In the genomic region with DNA sequence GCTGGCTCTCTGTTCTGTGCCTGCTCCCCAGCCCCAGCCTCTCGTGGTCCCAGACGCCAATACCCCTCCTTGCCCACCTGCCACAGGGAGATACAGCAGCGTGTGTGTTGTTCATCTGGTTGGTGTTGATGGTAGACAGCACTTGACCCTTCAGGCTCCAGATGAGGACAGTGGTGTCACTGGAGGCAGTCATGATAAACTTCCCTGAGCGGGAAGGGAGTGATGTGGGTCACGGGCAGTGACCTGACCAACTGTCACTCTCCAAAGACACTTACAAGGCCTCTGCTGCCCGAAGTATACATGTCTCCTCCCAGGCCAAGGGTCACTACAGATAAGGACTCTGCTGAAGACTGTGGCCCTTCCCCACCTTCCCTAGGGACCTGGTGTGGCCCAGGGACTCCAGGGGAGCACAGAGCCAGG, we compare ENCODE assay signal across 30 cellular contexts. TPM values are rescaled to one million over a fixed set of nuclear protein-coding genes. Genes with fewer than 3 reads are reported as not detected.
"Had no signal": no experiment of that assay in that cellular context is flagged by ENCODE, and none has a peak within 500 bp of the region (broad histone marks: within the 10 kb centered on the region; RNA-seq: fewer than 3 reads in every experiment).

No MANE protein-coding gene starts in this region.

- H3K27ac Mint-ChIP-seq: activated CD4-positive, alpha-beta memory T cell treated with anti-CD3 and anti-CD28 coated beads, Interleukin-2, amount 10 ng/mL, durations not matched to agents 7 days and 5 days; activated CD4-positive, alpha-beta T cell treated with anti-CD3 and anti-CD28 coated beads, Interleukin-2, amount 10 ng/mL, durations not matched to agents 24 days and 14 days; activated naive CD8-positive, alpha-beta T cell treated with anti-CD3 and anti-CD28 coated beads for 36 hours; activated T-helper 2 cell treated with anti-CD3 and anti-CD28 coated beads, Interferon-gamma antibody, Interleukin-2, Interleukin-4, amounts not matched to agents 10 μg/mL and 5 μg/mL and 100 μg/mL, durations not matched to agents 14 hours and 24 hours and 36 hours; memory B cell had no signal

- DNase-seq: activated CD4-positive, alpha-beta memory T cell treated with anti-CD3 and anti-CD28 coated beads, Interleukin-2, amount 10 ng/mL, durations not matched to agents 7 days and 5 days; activated CD4-positive, alpha-beta T cell treated with anti-CD3 and anti-CD28 coated beads, Interleukin-2, amount 10 ng/mL, durations not matched to agents 24 days and 14 days; activated CD4-positive, CD25-positive, alpha-beta regulatory T cell treated with anti-CD3 and anti-CD28 coated beads, Interleukin-2, amount 50 U/mL, for 72 hours; activated CD8-positive, alpha-beta memory T cell treated with anti-CD3 and anti-CD28 coated beads, Interleukin-2, amount 50 U/mL, for 48 hours; activated naive CD4-positive, alpha-beta T cell; activated naive CD8-positive, alpha-beta T cell treated with anti-CD3 and anti-CD28 coated beads for 36 hours; activated T-cell treated with anti-CD3 and anti-CD28 coated beads, Interleukin-2, amount 50 U/mL, for 48 hours; adrenal gland; body of pancreas; dorsolateral prefrontal cortex; effector memory CD4-positive, alpha-beta T cell; gastrocnemius medialis; midbrain; stimulated activated CD4-positive, alpha-beta T cell treated with anti-CD3 and anti-CD28 coated beads, Interleukin-1b, Interleukin-23, amount 100 ng/mL, for 48 hours; stimulated activated CD4-positive, alpha-beta T cell treated with anti-CD3 and anti-CD28 coated beads, Interleukin-4, amount 100 ng/mL, for 4 hours; stimulated activated CD8-positive, alpha-beta memory T cell treated with anti-CD3 and anti-CD28 coated beads, Interleukin-4, amount 100 ng/mL, for 48 hours; stimulated activated naive B cell treated with anti-CD40 and anti-IgM and Interleukin-4, amounts not matched to agents 10 μg/mL and 1 μg/mL and 100 μg/mL, for 72 hours; stomach; thyroid gland; upper lobe of right lung had no signal

- H3K9me3 Mint-ChIP-seq: activated CD4-positive, alpha-beta memory T cell treated with anti-CD3 and anti-CD28 coated beads, Interleukin-2, amount 10 ng/mL, durations not matched to agents 7 days and 5 days; activated CD4-positive, alpha-beta T cell treated with anti-CD3 and anti-CD28 coated beads, Interleukin-2, amount 10 ng/mL, durations not matched to agents 24 days and 14 days; activated naive CD8-positive, alpha-beta T cell treated with anti-CD3 and anti-CD28 coated beads for 36 hours; activated T-helper 2 cell treated with anti-CD3 and anti-CD28 coated beads, Interferon-gamma antibody, Interleukin-2, Interleukin-4, amounts not matched to agents 10 μg/mL and 5 μg/mL and 100 μg/mL, durations not matched to agents 14 hours and 24 hours and 36 hours; memory B cell; naive thymus-derived CD8-positive, alpha-beta T cell; stimulated activated naive B cell treated with anti-CD40 and anti-IgM and Interleukin-4, amounts not matched to agents 10 μg/mL and 1 μg/mL and 100 μg/mL, for 72 hours had no signal

- H3K9me3 ChIP-seq: adrenal gland, body of pancreas, gastrocnemius medialis, stomach, thyroid gland, upper lobe of right lung had no signal

- H3K4me3 ChIP-seq: adrenal gland, body of pancreas, coronary artery, dorsolateral prefrontal cortex, gastrocnemius medialis, hepatocyte, skin epidermis, stomach, thyroid gland, upper lobe of right lung had no signal

- H3K27ac ChIP-seq: adrenal gland, body of pancreas, coronary artery, gastrocnemius medialis, hepatocyte, skin epidermis, stomach, thyroid gland, upper lobe of right lung had no signal

- FAIRE-seq: keratinocyte had no signal

- H3K27me3 Mint-ChIP-seq: activated CD4-positive, alpha-beta memory T cell treated with anti-CD3 and anti-CD28 coated beads, Interleukin-2, amount 10 ng/mL, durations not matched to agents 7 days and 5 days; activated CD4-positive, alpha-beta T cell treated with anti-CD3 and anti-CD28 coated beads, Interleukin-2, amount 10 ng/mL, durations not matched to agents 24 days and 14 days; activated naive CD8-positive, alpha-beta T cell treated with anti-CD3 and anti-CD28 coated beads for 36 hours; memory B cell; naive thymus-derived CD8-positive, alpha-beta T cell; stimulated activated naive B cell treated with anti-CD40 and anti-IgM and Interleukin-4, amounts not matched to agents 10 μg/mL and 1 μg/mL and 100 μg/mL, for 72 hours had no signal

- ATAC-seq: body of pancreas; gastrocnemius medialis; naive thymus-derived CD8-positive, alpha-beta T cell; sciatic nerve; stimulated activated naive B cell treated with anti-CD40 and anti-IgM and Interleukin-4, amounts not matched to agents 10 μg/mL and 1 μg/mL and 100 μg/mL, for 72 hours; upper lobe of right lung had no signal

- H3K27me3 ChIP-seq: adrenal gland, body of pancreas, dorsolateral prefrontal cortex, gastrocnemius medialis, hepatocyte, stomach, thyroid gland, upper lobe of right lung had no signal

- H3K4me3 Mint-ChIP-seq: activated CD4-positive, alpha-beta memory T cell treated with anti-CD3 and anti-CD28 coated beads, Interleukin-2, amount 10 ng/mL, durations not matched to agents 7 days and 5 days; activated CD4-positive, alpha-beta T cell treated with anti-CD3 and anti-CD28 coated beads, Interleukin-2, amount 10 ng/mL, durations not matched to agents 24 days and 14 days; activated naive CD8-positive, alpha-beta T cell treated with anti-CD3 and anti-CD28 coated beads for 36 hours; memory B cell; naive thymus-derived CD8-positive, alpha-beta T cell; stimulated activated naive B cell treated with anti-CD40 and anti-IgM and Interleukin-4, amounts not matched to agents 10 μg/mL and 1 μg/mL and 100 μg/mL, for 72 hours had no signal

RNA-seq across cellular contexts. Expression of a gene that starts 51.5 kb away (rescaled TPM):
- total RNA-seq: activated CD4-positive, alpha-beta memory T cell treated with anti-CD3 and anti-CD28 coated beads, Interleukin-2, amount 10 ng/mL, durations not matched to agents 7 days and 5 days; activated CD4-positive, alpha-beta T cell treated with anti-CD3 and anti-CD28 coated beads, Interleukin-2, amount 10 ng/mL, durations not matched to agents 24 days and 14 days; activated naive CD8-positive, alpha-beta T cell treated with anti-CD3 and anti-CD28 coated beads for 36 hours; activated T-helper 2 cell treated with anti-CD3 and anti-CD28 coated beads, Interferon-gamma antibody, Interleukin-2, Interleukin-4, amounts not matched to agents 10 μg/mL and 5 μg/mL and 100 μg/mL, durations not matched to agents 14 hours and 24 hours and 36 hours; epithelial cell of proximal tubule; naive thymus-derived CD8-positive, alpha-beta T cell; T-helper 1 cell treated with Interleukin-12 subunit alpha and Interleukin-12 subunit beta and Interleukin-4 antibody, amounts not matched to agents 30 ng/mL and 1 ng/mL, for 36 hours had no signal
- polyA plus RNA-seq: naive thymus-derived CD8-positive, alpha-beta T cell had no signal
